In genomic region chr12:75658826-75659823, GRCh38 we compare ENCODE assay signal across 1 cellular context.
TF ChIP-seq lines count a peak whose summit lies in the region.

No MANE protein-coding gene starts in this region.

TF ChIP-seq in K562, 482 proteins besides CTCF, POLR2A, EP300 and RAD21 (continued from another document and continues in another):
- TF ChIP-seq, protein P1, sequence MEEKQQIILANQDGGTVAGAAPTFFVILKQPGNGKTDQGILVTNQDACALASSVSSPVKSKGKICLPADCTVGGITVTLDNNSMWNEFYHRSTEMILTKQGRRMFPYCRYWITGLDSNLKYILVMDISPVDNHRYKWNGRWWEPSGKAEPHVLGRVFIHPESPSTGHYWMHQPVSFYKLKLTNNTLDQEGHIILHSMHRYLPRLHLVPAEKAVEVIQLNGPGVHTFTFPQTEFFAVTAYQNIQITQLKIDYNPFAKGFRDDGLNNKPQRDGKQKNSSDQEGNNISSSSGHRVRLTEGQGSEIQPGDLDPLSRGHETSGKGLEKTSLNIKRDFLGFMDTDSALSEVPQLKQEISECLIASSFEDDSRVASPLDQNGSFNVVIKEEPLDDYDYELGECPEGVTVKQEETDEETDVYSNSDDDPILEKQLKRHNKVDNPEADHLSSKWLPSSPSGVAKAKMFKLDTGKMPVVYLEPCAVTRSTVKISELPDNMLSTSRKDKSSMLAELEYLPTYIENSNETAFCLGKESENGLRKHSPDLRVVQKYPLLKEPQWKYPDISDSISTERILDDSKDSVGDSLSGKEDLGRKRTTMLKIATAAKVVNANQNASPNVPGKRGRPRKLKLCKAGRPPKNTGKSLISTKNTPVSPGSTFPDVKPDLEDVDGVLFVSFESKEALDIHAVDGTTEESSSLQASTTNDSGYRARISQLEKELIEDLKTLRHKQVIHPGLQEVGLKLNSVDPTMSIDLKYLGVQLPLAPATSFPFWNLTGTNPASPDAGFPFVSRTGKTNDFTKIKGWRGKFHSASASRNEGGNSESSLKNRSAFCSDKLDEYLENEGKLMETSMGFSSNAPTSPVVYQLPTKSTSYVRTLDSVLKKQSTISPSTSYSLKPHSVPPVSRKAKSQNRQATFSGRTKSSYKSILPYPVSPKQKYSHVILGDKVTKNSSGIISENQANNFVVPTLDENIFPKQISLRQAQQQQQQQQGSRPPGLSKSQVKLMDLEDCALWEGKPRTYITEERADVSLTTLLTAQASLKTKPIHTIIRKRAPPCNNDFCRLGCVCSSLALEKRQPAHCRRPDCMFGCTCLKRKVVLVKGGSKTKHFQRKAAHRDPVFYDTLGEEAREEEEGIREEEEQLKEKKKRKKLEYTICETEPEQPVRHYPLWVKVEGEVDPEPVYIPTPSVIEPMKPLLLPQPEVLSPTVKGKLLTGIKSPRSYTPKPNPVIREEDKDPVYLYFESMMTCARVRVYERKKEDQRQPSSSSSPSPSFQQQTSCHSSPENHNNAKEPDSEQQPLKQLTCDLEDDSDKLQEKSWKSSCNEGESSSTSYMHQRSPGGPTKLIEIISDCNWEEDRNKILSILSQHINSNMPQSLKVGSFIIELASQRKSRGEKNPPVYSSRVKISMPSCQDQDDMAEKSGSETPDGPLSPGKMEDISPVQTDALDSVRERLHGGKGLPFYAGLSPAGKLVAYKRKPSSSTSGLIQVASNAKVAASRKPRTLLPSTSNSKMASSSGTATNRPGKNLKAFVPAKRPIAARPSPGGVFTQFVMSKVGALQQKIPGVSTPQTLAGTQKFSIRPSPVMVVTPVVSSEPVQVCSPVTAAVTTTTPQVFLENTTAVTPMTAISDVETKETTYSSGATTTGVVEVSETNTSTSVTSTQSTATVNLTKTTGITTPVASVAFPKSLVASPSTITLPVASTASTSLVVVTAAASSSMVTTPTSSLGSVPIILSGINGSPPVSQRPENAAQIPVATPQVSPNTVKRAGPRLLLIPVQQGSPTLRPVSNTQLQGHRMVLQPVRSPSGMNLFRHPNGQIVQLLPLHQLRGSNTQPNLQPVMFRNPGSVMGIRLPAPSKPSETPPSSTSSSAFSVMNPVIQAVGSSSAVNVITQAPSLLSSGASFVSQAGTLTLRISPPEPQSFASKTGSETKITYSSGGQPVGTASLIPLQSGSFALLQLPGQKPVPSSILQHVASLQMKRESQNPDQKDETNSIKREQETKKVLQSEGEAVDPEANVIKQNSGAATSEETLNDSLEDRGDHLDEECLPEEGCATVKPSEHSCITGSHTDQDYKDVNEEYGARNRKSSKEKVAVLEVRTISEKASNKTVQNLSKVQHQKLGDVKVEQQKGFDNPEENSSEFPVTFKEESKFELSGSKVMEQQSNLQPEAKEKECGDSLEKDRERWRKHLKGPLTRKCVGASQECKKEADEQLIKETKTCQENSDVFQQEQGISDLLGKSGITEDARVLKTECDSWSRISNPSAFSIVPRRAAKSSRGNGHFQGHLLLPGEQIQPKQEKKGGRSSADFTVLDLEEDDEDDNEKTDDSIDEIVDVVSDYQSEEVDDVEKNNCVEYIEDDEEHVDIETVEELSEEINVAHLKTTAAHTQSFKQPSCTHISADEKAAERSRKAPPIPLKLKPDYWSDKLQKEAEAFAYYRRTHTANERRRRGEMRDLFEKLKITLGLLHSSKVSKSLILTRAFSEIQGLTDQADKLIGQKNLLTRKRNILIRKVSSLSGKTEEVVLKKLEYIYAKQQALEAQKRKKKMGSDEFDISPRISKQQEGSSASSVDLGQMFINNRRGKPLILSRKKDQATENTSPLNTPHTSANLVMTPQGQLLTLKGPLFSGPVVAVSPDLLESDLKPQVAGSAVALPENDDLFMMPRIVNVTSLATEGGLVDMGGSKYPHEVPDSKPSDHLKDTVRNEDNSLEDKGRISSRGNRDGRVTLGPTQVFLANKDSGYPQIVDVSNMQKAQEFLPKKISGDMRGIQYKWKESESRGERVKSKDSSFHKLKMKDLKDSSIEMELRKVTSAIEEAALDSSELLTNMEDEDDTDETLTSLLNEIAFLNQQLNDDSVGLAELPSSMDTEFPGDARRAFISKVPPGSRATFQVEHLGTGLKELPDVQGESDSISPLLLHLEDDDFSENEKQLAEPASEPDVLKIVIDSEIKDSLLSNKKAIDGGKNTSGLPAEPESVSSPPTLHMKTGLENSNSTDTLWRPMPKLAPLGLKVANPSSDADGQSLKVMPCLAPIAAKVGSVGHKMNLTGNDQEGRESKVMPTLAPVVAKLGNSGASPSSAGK (IDR thresholded peaks at IDR 0.05), result no peak
- 0 out of 2 replicates have a peak, but pooled peaks have one; percentile 14 for TF ChIP-seq GTF2E2 (tag; IDR thresholded peaks at IDR 0.05)
- TF ChIP-seq, protein P2, sequence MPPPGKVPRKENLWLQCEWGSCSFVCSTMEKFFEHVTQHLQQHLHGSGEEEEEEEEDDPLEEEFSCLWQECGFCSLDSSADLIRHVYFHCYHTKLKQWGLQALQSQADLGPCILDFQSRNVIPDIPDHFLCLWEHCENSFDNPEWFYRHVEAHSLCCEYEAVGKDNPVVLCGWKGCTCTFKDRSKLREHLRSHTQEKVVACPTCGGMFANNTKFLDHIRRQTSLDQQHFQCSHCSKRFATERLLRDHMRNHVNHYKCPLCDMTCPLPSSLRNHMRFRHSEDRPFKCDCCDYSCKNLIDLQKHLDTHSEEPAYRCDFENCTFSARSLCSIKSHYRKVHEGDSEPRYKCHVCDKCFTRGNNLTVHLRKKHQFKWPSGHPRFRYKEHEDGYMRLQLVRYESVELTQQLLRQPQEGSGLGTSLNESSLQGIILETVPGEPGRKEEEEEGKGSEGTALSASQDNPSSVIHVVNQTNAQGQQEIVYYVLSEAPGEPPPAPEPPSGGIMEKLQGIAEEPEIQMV (tag; conservative IDR thresholded peaks at IDR 0.05; ENCODE audit: low read depth), result no peak
- no peak for TF ChIP-seq TAF1 (IDR thresholded peaks at IDR 0.05; ENCODE audit: control insufficient read depth, extremely low read depth, insufficient read depth, low read length, severe bottlenecking)
- TF ChIP-seq POU5F1 (IDR thresholded peaks at IDR 0.05; ENCODE audit: borderline replicate concordance, low read depth, low read length, partially characterized antibody), result no peak
- TF ChIP-seq KLF16 (IDR thresholded peaks at IDR 0.05), result no peak
- peak; percentile 94 for TF ChIP-seq FOSL1 (tag; conservative IDR thresholded peaks at IDR 0.05)
- TF ChIP-seq, protein P3, sequence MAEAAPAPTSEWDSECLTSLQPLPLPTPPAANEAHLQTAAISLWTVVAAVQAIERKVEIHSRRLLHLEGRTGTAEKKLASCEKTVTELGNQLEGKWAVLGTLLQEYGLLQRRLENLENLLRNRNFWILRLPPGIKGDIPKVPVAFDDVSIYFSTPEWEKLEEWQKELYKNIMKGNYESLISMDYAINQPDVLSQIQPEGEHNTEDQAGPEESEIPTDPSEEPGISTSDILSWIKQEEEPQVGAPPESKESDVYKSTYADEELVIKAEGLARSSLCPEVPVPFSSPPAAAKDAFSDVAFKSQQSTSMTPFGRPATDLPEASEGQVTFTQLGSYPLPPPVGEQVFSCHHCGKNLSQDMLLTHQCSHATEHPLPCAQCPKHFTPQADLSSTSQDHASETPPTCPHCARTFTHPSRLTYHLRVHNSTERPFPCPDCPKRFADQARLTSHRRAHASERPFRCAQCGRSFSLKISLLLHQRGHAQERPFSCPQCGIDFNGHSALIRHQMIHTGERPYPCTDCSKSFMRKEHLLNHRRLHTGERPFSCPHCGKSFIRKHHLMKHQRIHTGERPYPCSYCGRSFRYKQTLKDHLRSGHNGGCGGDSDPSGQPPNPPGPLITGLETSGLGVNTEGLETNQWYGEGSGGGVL (CRISPR knock-in tag; IDR thresholded peaks at IDR 0.05), result no peak
- TF ChIP-seq, protein P4, sequence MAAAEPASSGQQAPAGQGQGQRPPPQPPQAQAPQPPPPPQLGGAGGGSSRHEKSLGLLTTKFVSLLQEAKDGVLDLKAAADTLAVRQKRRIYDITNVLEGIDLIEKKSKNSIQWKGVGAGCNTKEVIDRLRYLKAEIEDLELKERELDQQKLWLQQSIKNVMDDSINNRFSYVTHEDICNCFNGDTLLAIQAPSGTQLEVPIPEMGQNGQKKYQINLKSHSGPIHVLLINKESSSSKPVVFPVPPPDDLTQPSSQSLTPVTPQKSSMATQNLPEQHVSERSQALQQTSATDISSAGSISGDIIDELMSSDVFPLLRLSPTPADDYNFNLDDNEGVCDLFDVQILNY (CRISPR knock-in tag; IDR thresholded peaks at IDR 0.05), result no peak
- TF ChIP-seq ELF1 (tag; IDR thresholded peaks at IDR 0.05), result no peak
- TF ChIP-seq PRDM10 (IDR thresholded peaks at IDR 0.05; ENCODE audit: partially characterized antibody), result no peak
- peak; percentile 62 for TF ChIP-seq ATF3 (IDR thresholded peaks at IDR 0.05)
- no peak for TF ChIP-seq ATF3 (CRISPR knock-in tag; conservative IDR thresholded peaks at IDR 0.05)
- TF ChIP-seq, protein P5, sequence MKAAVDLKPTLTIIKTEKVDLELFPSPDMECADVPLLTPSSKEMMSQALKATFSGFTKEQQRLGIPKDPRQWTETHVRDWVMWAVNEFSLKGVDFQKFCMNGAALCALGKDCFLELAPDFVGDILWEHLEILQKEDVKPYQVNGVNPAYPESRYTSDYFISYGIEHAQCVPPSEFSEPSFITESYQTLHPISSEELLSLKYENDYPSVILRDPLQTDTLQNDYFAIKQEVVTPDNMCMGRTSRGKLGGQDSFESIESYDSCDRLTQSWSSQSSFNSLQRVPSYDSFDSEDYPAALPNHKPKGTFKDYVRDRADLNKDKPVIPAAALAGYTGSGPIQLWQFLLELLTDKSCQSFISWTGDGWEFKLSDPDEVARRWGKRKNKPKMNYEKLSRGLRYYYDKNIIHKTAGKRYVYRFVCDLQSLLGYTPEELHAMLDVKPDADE (conservative IDR thresholded peaks at IDR 0.05; ENCODE audit: control insufficient read depth, low read depth, low read length), result no peak
- TF ChIP-seq, protein P6, sequence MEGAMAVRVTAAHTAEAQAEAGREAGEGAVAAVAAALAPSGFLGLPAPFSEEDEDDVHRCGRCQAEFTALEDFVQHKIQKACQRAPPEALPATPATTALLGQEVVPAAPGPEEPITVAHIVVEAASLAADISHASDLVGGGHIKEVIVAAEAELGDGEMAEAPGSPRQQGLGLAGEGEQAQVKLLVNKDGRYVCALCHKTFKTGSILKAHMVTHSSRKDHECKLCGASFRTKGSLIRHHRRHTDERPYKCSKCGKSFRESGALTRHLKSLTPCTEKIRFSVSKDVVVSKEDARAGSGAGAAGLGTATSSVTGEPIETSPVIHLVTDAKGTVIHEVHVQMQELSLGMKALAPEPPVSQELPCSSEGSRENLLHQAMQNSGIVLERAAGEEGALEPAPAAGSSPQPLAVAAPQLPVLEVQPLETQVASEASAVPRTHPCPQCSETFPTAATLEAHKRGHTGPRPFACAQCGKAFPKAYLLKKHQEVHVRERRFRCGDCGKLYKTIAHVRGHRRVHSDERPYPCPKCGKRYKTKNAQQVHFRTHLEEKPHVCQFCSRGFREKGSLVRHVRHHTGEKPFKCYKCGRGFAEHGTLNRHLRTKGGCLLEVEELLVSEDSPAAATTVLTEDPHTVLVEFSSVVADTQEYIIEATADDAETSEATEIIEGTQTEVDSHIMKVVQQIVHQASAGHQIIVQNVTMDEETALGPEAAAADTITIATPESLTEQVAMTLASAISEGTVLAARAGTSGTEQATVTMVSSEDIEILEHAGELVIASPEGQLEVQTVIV (CRISPR knock-in tag; IDR thresholded peaks at IDR 0.05; ENCODE audit: borderline replicate concordance), result no peak
- 0 out of 2 replicates have a peak, but pooled peaks have one; percentile 37 for TF ChIP-seq ZNF584 (CRISPR knock-in tag; IDR thresholded peaks at IDR 0.05; ENCODE audit: low read depth)
- TF ChIP-seq SOX6 (IDR thresholded peaks at IDR 0.05), result peak; percentile 64
- TF ChIP-seq DIDO1 (tag; IDR thresholded peaks at IDR 0.05; ENCODE audit: low read depth), result peak; percentile 26; the same call in 1 of the 2 replicates
- no peak for TF ChIP-seq ZBTB8A (IDR thresholded peaks at IDR 0.05; ENCODE audit: partially characterized antibody)
- TF ChIP-seq ZNF23 (CRISPR knock-in tag; IDR thresholded peaks at IDR 0.05), result no peak
- no peak for TF ChIP-seq ZFPM2 (CRISPR knock-in tag; IDR thresholded peaks at IDR 0.05)
- peak; percentile 79; the same call in 1 of the 2 replicates for TF ChIP-seq JUND (IDR thresholded peaks at IDR 0.05; ENCODE audit: borderline replicate concordance, low read depth, low read length)
- peak; percentile 64; the same call in 2 of the 3 replicates for TF ChIP-seq JUND (tag; IDR thresholded peaks at IDR 0.05; ENCODE audit: borderline replicate concordance, low read depth, low read length)
- 0 out of 2 replicates have a peak, but pooled peaks have one; percentile 15 for TF ChIP-seq SMARCA4 (IDR thresholded peaks at IDR 0.05)
- TF ChIP-seq ZNF507 (tag; conservative IDR thresholded peaks at IDR 0.05), result no peak
- 0 out of 2 replicates have a peak, but pooled peaks have one; percentile 15 for TF ChIP-seq ARID1B (IDR thresholded peaks at IDR 0.05)
- TF ChIP-seq NR1H2 (CRISPR knock-in tag; IDR thresholded peaks at IDR 0.05), result no peak
- TF ChIP-seq JUN (IDR thresholded peaks at IDR 0.05; ENCODE audit: borderline replicate concordance, low read depth, low read length), result peak; percentile 28; the same call in 1 of the 2 replicates
- no peak for TF ChIP-seq JUN (CRISPR knock-in tag; IDR thresholded peaks at IDR 0.05; ENCODE audit: borderline replicate concordance)
- TF ChIP-seq SMARCE1 (IDR thresholded peaks at IDR 0.05), result 0 out of 2 replicates have a peak, but pooled peaks have one; percentile 20
